ENCODE assay signal across 8 cellular contexts in the genomic region with DNA sequence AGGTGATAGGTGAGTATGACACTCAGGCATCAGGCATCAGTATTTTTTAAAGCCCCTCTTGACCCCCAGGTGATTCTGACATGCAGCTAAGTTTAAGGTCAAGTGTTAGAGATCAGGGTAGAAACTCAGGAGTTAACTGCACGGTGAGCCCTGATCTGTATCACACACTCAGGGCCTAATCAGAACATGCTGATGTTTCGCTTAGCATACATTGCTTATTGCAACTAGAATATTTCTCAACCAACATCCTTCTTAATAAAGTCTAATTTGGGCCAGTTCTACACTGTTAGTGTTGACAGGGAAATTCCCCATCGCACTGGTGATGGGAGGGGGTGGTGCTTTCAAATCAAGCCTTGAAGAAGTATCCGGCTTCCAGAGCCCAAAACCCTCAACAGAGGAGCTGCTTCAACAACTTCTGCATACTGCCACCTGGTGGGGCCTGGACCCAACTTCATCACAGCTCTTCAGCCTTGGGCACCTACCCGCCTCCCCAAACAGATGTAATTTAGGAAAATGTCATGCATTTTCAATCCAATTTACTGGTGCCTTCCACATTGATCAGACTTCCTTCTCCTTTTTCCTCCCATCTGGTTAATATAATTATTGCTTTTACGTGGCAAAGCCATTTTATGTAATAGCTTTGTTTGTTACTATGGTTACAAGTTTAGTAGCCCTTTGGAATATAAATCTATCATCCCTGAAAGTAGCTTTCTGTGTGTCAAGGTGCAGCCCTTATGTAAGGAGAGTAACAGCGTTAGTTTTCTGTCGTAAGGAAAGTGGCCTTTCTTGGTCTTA.
DNase-seq lines count a peak whose midpoint lies in the region; ATAC-seq, FAIRE-seq and TF ChIP-seq lines count a peak whose summit lies in the region.

No MANE protein-coding gene starts in this region.

- H3K27me3 ChIP-seq in WERI-Rb-1 (ENCODE audit: insufficient read depth, low read depth, severe bottlenecking), result no peaks in the 10 kb centered on the region
- no peaks in the 10 kb centered on the region for H3K27me3 ChIP-seq in breast epithelium

- H3K27ac ChIP-seq in WERI-Rb-1, result peak overlapping the region; percentile 39
- peak overlapping the region; percentile 8 to 71 for H3K27ac ChIP-seq in breast epithelium

- intact Hi-C loops in breast epithelium (cut with DNase I; ENCODE audit: low total_unique reads), result no loop called here

- H3K4me1 ChIP-seq in breast epithelium, result no peaks in the 10 kb centered on the region

- H3K36me3 ChIP-seq in WERI-Rb-1 (no peaks in the 10 kb centered on the region), breast epithelium (no peaks in the 10 kb centered on the region)

- peak; percentile 92 for FAIRE-seq in islet of Langerhans (lab: Jason Lieb, UNC)

- no peak for TF ChIP-seq POLR2A in breast epithelium (IDR thresholded peaks at IDR 0.05)

- H3K4me3 ChIP-seq in WERI-Rb-1 (ENCODE audit: low read depth, low read length) (peak overlapping the region; percentile 24), breast epithelium (peak overlapping the region in 1 of 3 donors; percentile 1)

- H3K9me3 ChIP-seq in WERI-Rb-1 (ENCODE audit: severe bottlenecking), result no peaks in the 10 kb centered on the region
- H3K9me3 ChIP-seq in breast epithelium, result no peaks in the 10 kb centered on the region

- peak; percentile 13 for DNase-seq in DMS153 (lab: John Stamatoyannopoulos, UW)
- no peak for DNase-seq in DMS153 treated with DMSO at 0.1 percent for 48 hours (lab: John Stamatoyannopoulos, UW; ENCODE audit: unreplicated experiment)
- DNase-seq in NCI-H2107 (lab: John Stamatoyannopoulos, UW), result peak; percentile 13
- peak; percentile 89 for DNase-seq in WERI-Rb-1
- DNase-seq in breast epithelium (ENCODE audit: low spot score in 2 of 2), result peak; percentile 62 to 76
- peak; percentile 78 to 84 (median 81) for DNase-seq in stimulated activated CD4-positive, alpha-beta T cell treated with anti-CD3 and anti-CD28 coated beads, Interleukin-12 subunit alpha, Interleukin-12 subunit beta, amount 100 ng/mL, for 48 hours (ENCODE audit: low read depth in 2 of 3, low spot score in 1 of 3)

- ATAC-seq in HG02943 (IDR thresholded peaks at IDR 0.05; ENCODE audit: low read depth, unreplicated experiment), result peak; percentile 54

- TF ChIP-seq CTCF in WERI-Rb-1 (IDR thresholded peaks at IDR 0.05; ENCODE audit: low read depth, low read length) (peak; percentile 82), breast epithelium (IDR thresholded peaks at IDR 0.05) (peak; percentile 65 to 76 (median 73))
